In the genomic region with DNA sequence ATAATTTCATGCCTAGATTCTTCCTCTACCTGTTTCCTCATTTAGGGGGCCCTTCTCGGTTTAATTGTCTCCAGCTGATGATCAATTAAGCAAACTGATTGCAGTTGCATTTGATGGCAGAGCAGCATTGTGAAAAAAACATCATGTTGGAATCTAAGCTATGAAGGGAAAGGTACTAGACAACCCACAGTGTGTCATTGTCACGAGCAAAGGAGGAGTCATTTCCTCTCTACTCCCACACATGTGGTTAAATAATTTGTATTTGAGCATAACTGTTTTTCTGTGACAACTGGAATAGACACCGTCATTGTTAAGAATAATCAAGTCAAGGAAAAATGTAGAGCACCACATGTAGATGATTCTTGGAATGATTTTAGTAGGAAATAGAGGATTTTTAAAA, we compare ENCODE assay signal across 9 cellular contexts.
DNase-seq lines count a peak whose midpoint lies in the region; ATAC-seq and TF ChIP-seq lines count a peak whose summit lies in the region.
"Had no signal": no experiment of that assay in that cellular context is flagged by ENCODE, and none has a peak within 500 bp of the region (broad histone marks: within the 10 kb centered on the region; RNA-seq: fewer than 3 reads in every experiment).

No MANE protein-coding gene starts in this region.

- H3K36me3 Mint-ChIP-seq in WTC11, result no peaks in the 10 kb centered on the region

- H3K27me3 Mint-ChIP-seq in WTC11 (ENCODE audit: low read depth), result no peaks in the 10 kb centered on the region

- DNase-seq in AG09309 (ENCODE audit: low read depth), result peak; percentile 10
- peak; percentile 90 for DNase-seq in RKO (ENCODE audit: low spot score)
- DNase-seq in fibroblast of pulmonary artery (ENCODE audit: low read depth), result peak; percentile 82
- no peak for DNase-seq in colonic mucosa
- DNase-seq in SHP77 treated with DMSO at 0.1 percent for 48 hours (lab: John Stamatoyannopoulos, UW), result no peak
- no peak for DNase-seq in WTC11 (ENCODE audit: low spot score)
- DNase-seq: nephron progenitor cell had no signal

- no peaks in the 10 kb centered on the region for H3K36me3 ChIP-seq in colonic mucosa

- no peak overlapping the region for H3K27ac Mint-ChIP-seq in WTC11

- H3K4me1 Mint-ChIP-seq in WTC11, result peaks cover 16% of the 10 kb centered on the region

- no peak overlapping the region for H3K9ac ChIP-seq in colonic mucosa (ENCODE audit: low read depth in 2 of 2, low read length in 2 of 2)

- CTCF ChIA-PET in WTC11 (lab: Charles Lee), result no interaction called here

- H3K9me3 Mint-ChIP-seq in WTC11, result no peaks in the 10 kb centered on the region
- H3K9me3 Mint-ChIP-seq: nephron progenitor cell had no signal

- H3K4me3 Mint-ChIP-seq in WTC11, result no peak overlapping the region
- H3K4me3 Mint-ChIP-seq: nephron progenitor cell had no signal

- ATAC-seq in GM18520 (IDR thresholded peaks at IDR 0.05; ENCODE audit: unreplicated experiment), result peak; percentile 43
- ATAC-seq in GM19035 (IDR thresholded peaks at IDR 0.05; ENCODE audit: unreplicated experiment), result no peak
- ATAC-seq in WTC11, result no peak

- no peaks in the 10 kb centered on the region for H3K27me3 ChIP-seq in colonic mucosa

- no peak for TF ChIP-seq CTCF in AG09309 (IDR thresholded peaks at IDR 0.05; ENCODE audit: control insufficient read depth, insufficient read depth, low read depth, low read length, missing control alignments)
- no peak for TF ChIP-seq CTCF in fibroblast of pulmonary artery (IDR thresholded peaks at IDR 0.05; ENCODE audit: low read length, missing control alignments)
- TF ChIP-seq CTCF in colonic mucosa (IDR thresholded peaks at IDR 0.05), result no peak
- no peak for TF ChIP-seq CTCF in WTC11 (IDR thresholded peaks at IDR 0.05)

- no peaks in the 10 kb centered on the region for H3K4me1 ChIP-seq in colonic mucosa

- intact Hi-C loops in colonic mucosa (cut with DNase I), result no loop called here

- H3K9me3 ChIP-seq in colonic mucosa, result no peaks in the 10 kb centered on the region

- H3K4me3 ChIP-seq in AG09309 (ENCODE audit: control insufficient read depth, low read depth, low read length) (no peak overlapping the region), fibroblast of pulmonary artery (replicated peaks; ENCODE audit: low read depth, low read length) (no peak overlapping the region), colonic mucosa (no peak overlapping the region)

- H3K27ac ChIP-seq in colonic mucosa, result no peak overlapping the region

- POLR2A ChIA-PET in WTC11 (lab: Charles Lee), result no interaction called here

TF ChIP-seq in WTC11, 78 proteins besides CTCF, POLR2A, EP300 and RAD21 (continues in another document):
- TF ChIP-seq ATF1 (CRISPR knock-in tag; IDR thresholded peaks at IDR 0.05) (no peak), PREB (CRISPR knock-in tag; IDR thresholded peaks at IDR 0.05; ENCODE audit: borderline replicate concordance) (no peak), FOXP4 (CRISPR knock-in tag; IDR thresholded peaks at IDR 0.05) (no peak), SOX15 (CRISPR knock-in tag; IDR thresholded peaks at IDR 0.05) (no peak), ZNF317 (CRISPR knock-in tag; IDR thresholded peaks at IDR 0.05; ENCODE audit: borderline replicate concordance, low read depth) (no peak), ZBTB43 (CRISPR knock-in tag; IDR thresholded peaks at IDR 0.05) (no peak), E2F4 (CRISPR knock-in tag; IDR thresholded peaks at IDR 0.05; ENCODE audit: borderline replicate concordance, low read depth) (no peak)
- TF ChIP-seq, protein P1, sequence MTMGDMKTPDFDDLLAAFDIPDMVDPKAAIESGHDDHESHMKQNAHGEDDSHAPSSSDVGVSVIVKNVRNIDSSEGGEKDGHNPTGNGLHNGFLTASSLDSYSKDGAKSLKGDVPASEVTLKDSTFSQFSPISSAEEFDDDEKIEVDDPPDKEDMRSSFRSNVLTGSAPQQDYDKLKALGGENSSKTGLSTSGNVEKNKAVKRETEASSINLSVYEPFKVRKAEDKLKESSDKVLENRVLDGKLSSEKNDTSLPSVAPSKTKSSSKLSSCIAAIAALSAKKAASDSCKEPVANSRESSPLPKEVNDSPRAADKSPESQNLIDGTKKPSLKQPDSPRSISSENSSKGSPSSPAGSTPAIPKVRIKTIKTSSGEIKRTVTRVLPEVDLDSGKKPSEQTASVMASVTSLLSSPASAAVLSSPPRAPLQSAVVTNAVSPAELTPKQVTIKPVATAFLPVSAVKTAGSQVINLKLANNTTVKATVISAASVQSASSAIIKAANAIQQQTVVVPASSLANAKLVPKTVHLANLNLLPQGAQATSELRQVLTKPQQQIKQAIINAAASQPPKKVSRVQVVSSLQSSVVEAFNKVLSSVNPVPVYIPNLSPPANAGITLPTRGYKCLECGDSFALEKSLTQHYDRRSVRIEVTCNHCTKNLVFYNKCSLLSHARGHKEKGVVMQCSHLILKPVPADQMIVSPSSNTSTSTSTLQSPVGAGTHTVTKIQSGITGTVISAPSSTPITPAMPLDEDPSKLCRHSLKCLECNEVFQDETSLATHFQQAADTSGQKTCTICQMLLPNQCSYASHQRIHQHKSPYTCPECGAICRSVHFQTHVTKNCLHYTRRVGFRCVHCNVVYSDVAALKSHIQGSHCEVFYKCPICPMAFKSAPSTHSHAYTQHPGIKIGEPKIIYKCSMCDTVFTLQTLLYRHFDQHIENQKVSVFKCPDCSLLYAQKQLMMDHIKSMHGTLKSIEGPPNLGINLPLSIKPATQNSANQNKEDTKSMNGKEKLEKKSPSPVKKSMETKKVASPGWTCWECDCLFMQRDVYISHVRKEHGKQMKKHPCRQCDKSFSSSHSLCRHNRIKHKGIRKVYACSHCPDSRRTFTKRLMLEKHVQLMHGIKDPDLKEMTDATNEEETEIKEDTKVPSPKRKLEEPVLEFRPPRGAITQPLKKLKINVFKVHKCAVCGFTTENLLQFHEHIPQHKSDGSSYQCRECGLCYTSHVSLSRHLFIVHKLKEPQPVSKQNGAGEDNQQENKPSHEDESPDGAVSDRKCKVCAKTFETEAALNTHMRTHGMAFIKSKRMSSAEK (CRISPR knock-in tag; IDR thresholded peaks at IDR 0.05; ENCODE audit: borderline replicate concordance), result no peak

Comparison
In these comparisons a context has a peak if more than half of its experiments do, and no peak if none do; other contexts are left out.
1. DNase-seq: peak in AG09309 (single experiment), RKO (single experiment) and fibroblast of pulmonary artery (single experiment); none in colonic mucosa (single experiment), SHP77 treated with DMSO at 0.1 percent for 48 hours (single experiment) and WTC11 (single experiment).